1 cellular context compared by ENCODE assay signal in genomic region chr5:145854651-145855258, GRCh38.
TF ChIP-seq lines count a peak whose summit lies in the region.

No MANE protein-coding gene starts in this region.

TF ChIP-seq in GM23338, 12 proteins besides CTCF, POLR2A, EP300 and RAD21 (continued from another document):
- TF ChIP-seq REST (IDR thresholded peaks at IDR 0.05; ENCODE audit: unreplicated experiment), result no peak
- TF ChIP-seq EZH2 (IDR thresholded peaks at IDR 0.05; ENCODE audit: low read depth, unreplicated experiment), result no peak
- TF ChIP-seq CREB1 (CRISPR knock-in tag; IDR thresholded peaks at IDR 0.05; ENCODE audit: low read depth), result no peak
- TF ChIP-seq ETS1 (IDR thresholded peaks at IDR 0.05), result no peak
